1 cellular context compared by ENCODE assay signal in genomic region chr6:84821314-84821713, GRCh38. TPM values are rescaled to one million over a fixed set of nuclear protein-coding genes. Genes with fewer than 3 reads are reported as not detected.
"Had no signal": no experiment of that assay in that cellular context is flagged by ENCODE, and none has a peak within 500 bp of the region (broad histone marks: within the 10 kb centered on the region; RNA-seq: fewer than 3 reads in every experiment).

No MANE protein-coding gene starts in this region.

RNA-seq across cellular contexts. Expression of gene TBX18, which starts 56.9 kb away (rescaled TPM):
- total RNA-seq: foreskin keratinocyte had no signal
- polyA plus RNA-seq: foreskin keratinocyte had no signal
